16 cellular contexts compared by ENCODE assay signal in genomic region chr9:17630531-17630949, GRCh38. TPM values are rescaled to one million over a fixed set of nuclear protein-coding genes. Genes with fewer than 3 reads are reported as not detected.
"Had no signal": no experiment of that assay in that cellular context is flagged by ENCODE, and none has a peak within 500 bp of the region (broad histone marks: within the 10 kb centered on the region; RNA-seq: fewer than 3 reads in every experiment).

No MANE protein-coding gene starts in this region.

- H3K9me3 ChIP-seq: thyroid gland, vagina had no signal

- DNase-seq: activated effector memory CD4-positive, alpha-beta T cell treated with anti-CD3 and anti-CD28 coated beads, Interleukin-2, amount 50 U/mL, for 16 hours; activated T-cell treated with anti-CD3 and anti-CD28 coated beads, Interleukin-2, amount 50 U/mL, for 1 hour; amniotic stem cell; brain microvascular endothelial cell; endodermal cell; erythroblast; hypothalamus; natural killer cell; right cardiac atrium; small intestine; thyroid gland had no signal

- H3K27ac ChIP-seq: brain microvascular endothelial cell, thyroid gland, vagina had no signal

- H3K27me3 ChIP-seq: brain microvascular endothelial cell, thyroid gland, vagina had no signal

- ATAC-seq: activated CD4-positive, CD25-positive, alpha-beta regulatory T cell treated with anti-CD3 and anti-CD28 coated beads, Interleukin-2, amount 50 U/mL, for 24 hours; activated naive CD4-positive, alpha-beta T cell treated with anti-CD3 and anti-CD28 coated beads, Interleukin-2, amount 50 U/mL, for 72 hours; natural killer cell; right cardiac atrium had no signal

- H3K4me3 ChIP-seq: thyroid gland, vagina had no signal

- H3K4me1 ChIP-seq: thyroid gland, vagina had no signal

- H3K36me3 ChIP-seq: brain microvascular endothelial cell, thyroid gland, vagina had no signal

RNA-seq across cellular contexts. Expression of gene SH3GL2, which starts 51.7 kb away (rescaled TPM):
- total RNA-seq: activated naive CD4-positive, alpha-beta T cell treated with anti-CD3 and anti-CD28 coated beads, Interleukin-2, amount 50 U/mL, for 72 hours; lung microvascular endothelial cell; natural killer cell; posterior vena cava; vagina had no signal
